In genomic region chr21:38048241-38048640, GRCh38 we compare ENCODE assay signal across 20 cellular contexts.
DNase-seq lines count a peak whose midpoint lies in the region; ATAC-seq and TF ChIP-seq lines count a peak whose summit lies in the region.
"Had no signal": no experiment of that assay in that cellular context is flagged by ENCODE, and none has a peak within 500 bp of the region (broad histone marks: within the 10 kb centered on the region; RNA-seq: fewer than 3 reads in every experiment).

No MANE protein-coding gene starts in this region.

- H2AFZ ChIP-seq in hepatocyte: no peak overlapping the region

- H3K27ac Mint-ChIP-seq in brain: peak overlapping the region in 3 of 5 experiments; percentile 46 to 73 (median 68)
- H3K27ac Mint-ChIP-seq: activated naive CD8-positive, alpha-beta T cell treated with anti-CD3 and anti-CD28 coated beads, Interleukin-2, amount 50 U/mL, for 24 hours; stimulated activated naive B cell treated with anti-CD40 and anti-IgM and Interleukin-4, amounts not matched to agents 10 μg/mL and 1 μg/mL and 100 μg/mL, for 72 hours had no signal

- no peak overlapping the region for H3K27ac ChIP-seq in hepatocyte
- H3K27ac ChIP-seq: breast epithelium, left lung, neutrophil, right atrium auricular region, SK-N-MC had no signal

- no peak for ATAC-seq in GM18511 (IDR thresholded peaks at IDR 0.05; ENCODE audit: unreplicated experiment)
- no peak for ATAC-seq in HG02678 (IDR thresholded peaks at IDR 0.05; ENCODE audit: unreplicated experiment)
- ATAC-seq: activated CD4-positive, CD25-positive, alpha-beta regulatory T cell treated with anti-CD3 and anti-CD28 coated beads, Interleukin-2, amount 50 U/mL, for 24 hours; activated naive CD8-positive, alpha-beta T cell treated with anti-CD3 and anti-CD28 coated beads, Interleukin-2, amount 50 U/mL, for 24 hours; Panc1; stimulated activated naive B cell treated with anti-CD40 and anti-IgM and Interleukin-4, amounts not matched to agents 10 μg/mL and 1 μg/mL and 100 μg/mL, for 72 hours had no signal

- TF ChIP-seq CTCF in brain (conservative IDR thresholded peaks at IDR 0.05) (no peak), hepatocyte (IDR thresholded peaks at IDR 0.05; ENCODE audit: poor library complexity) (no peak)

- H3K4me2 ChIP-seq in hepatocyte: no peak overlapping the region

- no peaks in the 10 kb centered on the region for H3K79me2 ChIP-seq in hepatocyte

- no peak overlapping the region for H3K4me3 ChIP-seq in hepatocyte
- H3K4me3 ChIP-seq: breast epithelium, left lung, right atrium auricular region, SK-N-MC had no signal

- H3K4me1 Mint-ChIP-seq in brain: peaks cover 18% of the 10 kb centered on the region
- H3K4me1 Mint-ChIP-seq: activated naive CD8-positive, alpha-beta T cell treated with anti-CD3 and anti-CD28 coated beads, Interleukin-2, amount 50 U/mL, for 24 hours; stimulated activated naive B cell treated with anti-CD40 and anti-IgM and Interleukin-4, amounts not matched to agents 10 μg/mL and 1 μg/mL and 100 μg/mL, for 72 hours had no signal

- 84% methylated on average over 8 of the region's 8 CpGs for WGBS in hepatocyte (ENCODE audit: low lambda C conversion rate, missing lambda C conversion rate)

- no peaks in the 10 kb centered on the region for H3K4me1 ChIP-seq in hepatocyte (ENCODE audit: insufficient read depth)
- H3K4me1 ChIP-seq: breast epithelium, left lung, right atrium auricular region had no signal

- peak overlapping the region in 3 of 5 experiments; percentile 14 to 51 (median 30) for H3K4me3 Mint-ChIP-seq in brain
- H3K4me3 Mint-ChIP-seq: activated naive CD8-positive, alpha-beta T cell treated with anti-CD3 and anti-CD28 coated beads, Interleukin-2, amount 50 U/mL, for 24 hours; stimulated activated naive B cell treated with anti-CD40 and anti-IgM and Interleukin-4, amounts not matched to agents 10 μg/mL and 1 μg/mL and 100 μg/mL, for 72 hours had no signal

- DNase-seq in NCI-H510A treated with DMSO at 0.1 percent for 48 hours (lab: John Stamatoyannopoulos, UW) (peak; percentile 59), NCI-H510A (lab: John Stamatoyannopoulos, UW) (no peak), NCI-H2227 treated with DMSO at 0.1 percent for 48 hours (lab: John Stamatoyannopoulos, UW) (peak; percentile 2), superior temporal gyrus (ENCODE audit: extremely low spot score) (peak; percentile 47), hepatocyte (ENCODE audit: low spot score) (no peak)
- DNase-seq: activated naive CD8-positive, alpha-beta T cell treated with anti-CD3 and anti-CD28 coated beads, Interleukin-2, amount 50 U/mL, for 24 hours; dermis blood vessel endothelial cell; left lung; stimulated activated naive B cell treated with anti-CD40 and anti-IgM and Interleukin-4, amounts not matched to agents 10 μg/mL and 1 μg/mL and 100 μg/mL, for 72 hours; T-helper 9 cell; trophoblast cell had no signal

- no peaks in the 10 kb centered on the region for H3K36me3 Mint-ChIP-seq in brain
- H3K36me3 Mint-ChIP-seq: stimulated activated naive B cell treated with anti-CD40 and anti-IgM and Interleukin-4, amounts not matched to agents 10 μg/mL and 1 μg/mL and 100 μg/mL, for 72 hours had no signal

- H3K27me3 Mint-ChIP-seq in brain: peaks cover 7% of the 10 kb centered on the region

- H3K27me3 ChIP-seq in hepatocyte: no peaks in the 10 kb centered on the region
- H3K27me3 ChIP-seq: breast epithelium, left lung, neutrophil, right atrium auricular region had no signal

- no peaks in the 10 kb centered on the region for H3K9me3 ChIP-seq in hepatocyte (ENCODE audit: low read depth)
- H3K9me3 ChIP-seq: breast epithelium, left lung, neutrophil, right atrium auricular region had no signal

- no peaks in the 10 kb centered on the region for H3K9me3 Mint-ChIP-seq in brain
- H3K9me3 Mint-ChIP-seq: activated naive CD8-positive, alpha-beta T cell treated with anti-CD3 and anti-CD28 coated beads, Interleukin-2, amount 50 U/mL, for 24 hours; stimulated activated naive B cell treated with anti-CD40 and anti-IgM and Interleukin-4, amounts not matched to agents 10 μg/mL and 1 μg/mL and 100 μg/mL, for 72 hours had no signal

- no peaks in the 10 kb centered on the region for H4K20me1 ChIP-seq in hepatocyte (ENCODE audit: insufficient read depth, poor library complexity, severe bottlenecking)

- H3K9me2 ChIP-seq in hepatocyte (replicated peaks; ENCODE audit: insufficient read depth): no peaks in the 10 kb centered on the region

- H3K36me3 ChIP-seq in hepatocyte (replicated peaks; ENCODE audit: insufficient read depth, low read depth): no peaks in the 10 kb centered on the region
- H3K36me3 ChIP-seq: breast epithelium, left lung, neutrophil, right atrium auricular region had no signal

Comparison
In these comparisons a context has a peak if more than half of its experiments do, and no peak if none do; other contexts are left out.
1. DNase-seq: peak in NCI-H510A treated with DMSO at 0.1 percent for 48 hours (single experiment), NCI-H2227 treated with DMSO at 0.1 percent for 48 hours (single experiment) and superior temporal gyrus (single experiment); none in NCI-H510A (single experiment) and hepatocyte (single experiment).